8 cellular contexts compared by ENCODE assay signal in the genomic region with DNA sequence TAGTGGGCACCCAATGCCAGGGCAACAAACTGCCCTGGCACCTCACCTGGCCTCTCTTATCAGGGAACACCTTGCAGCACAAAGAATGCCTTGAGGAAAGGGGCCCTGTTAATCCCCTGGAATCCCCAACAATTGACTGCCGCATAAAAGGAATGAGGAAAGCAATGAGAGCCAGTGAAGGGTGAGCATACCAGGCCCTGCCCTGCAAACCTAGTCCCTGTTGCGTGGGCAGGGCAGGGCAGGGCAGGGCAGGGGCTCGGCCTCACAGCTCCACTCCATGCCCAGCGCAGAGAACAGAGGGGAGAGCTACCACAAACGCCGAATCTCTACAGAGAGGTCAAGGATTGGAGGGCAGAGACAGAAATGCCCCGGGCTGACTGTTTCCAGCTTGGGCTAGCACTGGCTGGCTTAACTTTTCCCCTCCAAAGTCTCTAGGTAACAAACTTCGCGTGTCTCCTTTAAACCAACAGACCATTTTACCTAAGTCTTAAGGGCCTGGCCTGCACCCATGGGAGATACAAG. TPM values are rescaled to one million over a fixed set of nuclear protein-coding genes. Genes with fewer than 3 reads are reported as not detected.
DNase-seq lines count a peak whose midpoint lies in the region; ATAC-seq lines count a peak whose summit lies in the region.

No MANE protein-coding gene starts in this region.

- peak overlapping the region; percentile 71 for H3K4me3 ChIP-seq in H7 (ENCODE audit: insufficient read depth, low read depth, low read length)

- peaks cover 30% of the 10 kb centered on the region for H3K4me1 Mint-ChIP-seq in activated T-helper 17 cell treated with anti-CD3 and anti-CD28 coated beads, Interleukin-2, amount 50 U/mL, for 72 hours

- peaks cover 44% of the 10 kb centered on the region for H3K36me3 Mint-ChIP-seq in activated T-helper 17 cell treated with anti-CD3 and anti-CD28 coated beads, Interleukin-2, amount 50 U/mL, for 72 hours (ENCODE audit: low read depth)

- H3K27me3 Mint-ChIP-seq in activated T-helper 17 cell treated with anti-CD3 and anti-CD28 coated beads, Interleukin-2, amount 50 U/mL, for 72 hours = no peaks in the 10 kb centered on the region

- H3K27me3 ChIP-seq in H7 (ENCODE audit: control insufficient read depth, insufficient read depth, low read length) = no peaks in the 10 kb centered on the region

- H3K36me3 ChIP-seq in H7 (replicated peaks; ENCODE audit: control insufficient read depth, insufficient read depth, low read length) = no peaks in the 10 kb centered on the region

- peak; percentile 18 for DNase-seq in A172 (ENCODE audit: low spot score)
- DNase-seq in H7 = peak; percentile 72
- DNase-seq in left ventricle myocardium superior = no peak
- no peak for DNase-seq in sciatic nerve (ENCODE audit: low spot score)
- no peak for DNase-seq in amygdala (lab: John Stamatoyannopoulos, UW)
- no peak for DNase-seq in NCI-H1694 (lab: John Stamatoyannopoulos, UW)
- no peak for DNase-seq in OCI-M2 (lab: John Stamatoyannopoulos, UW; ENCODE audit: unreplicated experiment)

- intact Hi-C loops in left ventricle myocardium superior (cut with micrococcal nuclease) (no loop called here), sciatic nerve (cut with DNase I) (loop anchor here (10.0 kb wide), 1 partner anchor 49 kb away; no protein-coding TSS in a partner anchor)

- ATAC-seq in activated T-helper 17 cell treated with anti-CD3 and anti-CD28 coated beads, Interleukin-2, amount 50 U/mL, for 72 hours (replicated peaks) = peak; percentile 15
- ATAC-seq in left ventricle myocardium superior (peak; percentile 20), sciatic nerve (peak; percentile 14)

- H3K4me3 Mint-ChIP-seq in activated T-helper 17 cell treated with anti-CD3 and anti-CD28 coated beads, Interleukin-2, amount 50 U/mL, for 72 hours = peak overlapping the region; percentile 85

- peak overlapping the region; percentile 88 for H3K27ac Mint-ChIP-seq in activated T-helper 17 cell treated with anti-CD3 and anti-CD28 coated beads, Interleukin-2, amount 50 U/mL, for 72 hours

- no peaks in the 10 kb centered on the region for H3K9me3 Mint-ChIP-seq in activated T-helper 17 cell treated with anti-CD3 and anti-CD28 coated beads, Interleukin-2, amount 50 U/mL, for 72 hours

RNA-seq across cellular contexts. Expression of a gene that starts 1.1 kb away (rescaled TPM):
- 110 and 120 TPM in 2 replicates for total RNA-seq in A172 (2014; rRNA removed; shearing (Covaris generic))
- total RNA-seq in H7 (2014; rRNA removed; shearing (Covaris generic)) = 42.1 and 67.3 TPM in 2 replicates
- 100 to 1,000 TPM; 184 to 275 TPM for total RNA-seq in activated T-helper 17 cell treated with anti-CD3 and anti-CD28 coated beads, Interleukin-2, amount 50 U/mL, for 72 hours
- total RNA-seq in left ventricle myocardium superior (405 TPM), sciatic nerve (205 TPM)

Comparison
In these comparisons a context has a peak if more than half of its experiments do, and no peak if none do; other contexts are left out.
1. DNase-seq: peak in A172 (single experiment) and H7 (single experiment); none in left ventricle myocardium superior (single experiment), sciatic nerve (single experiment), amygdala (0 of 56), NCI-H1694 (single experiment) and OCI-M2 (single experiment).
2. Peak in every context shown above with its lines, with median percentiles within 50 percentile points of each other: ATAC-seq.